15 cellular contexts compared by ENCODE assay signal in the genomic region with DNA sequence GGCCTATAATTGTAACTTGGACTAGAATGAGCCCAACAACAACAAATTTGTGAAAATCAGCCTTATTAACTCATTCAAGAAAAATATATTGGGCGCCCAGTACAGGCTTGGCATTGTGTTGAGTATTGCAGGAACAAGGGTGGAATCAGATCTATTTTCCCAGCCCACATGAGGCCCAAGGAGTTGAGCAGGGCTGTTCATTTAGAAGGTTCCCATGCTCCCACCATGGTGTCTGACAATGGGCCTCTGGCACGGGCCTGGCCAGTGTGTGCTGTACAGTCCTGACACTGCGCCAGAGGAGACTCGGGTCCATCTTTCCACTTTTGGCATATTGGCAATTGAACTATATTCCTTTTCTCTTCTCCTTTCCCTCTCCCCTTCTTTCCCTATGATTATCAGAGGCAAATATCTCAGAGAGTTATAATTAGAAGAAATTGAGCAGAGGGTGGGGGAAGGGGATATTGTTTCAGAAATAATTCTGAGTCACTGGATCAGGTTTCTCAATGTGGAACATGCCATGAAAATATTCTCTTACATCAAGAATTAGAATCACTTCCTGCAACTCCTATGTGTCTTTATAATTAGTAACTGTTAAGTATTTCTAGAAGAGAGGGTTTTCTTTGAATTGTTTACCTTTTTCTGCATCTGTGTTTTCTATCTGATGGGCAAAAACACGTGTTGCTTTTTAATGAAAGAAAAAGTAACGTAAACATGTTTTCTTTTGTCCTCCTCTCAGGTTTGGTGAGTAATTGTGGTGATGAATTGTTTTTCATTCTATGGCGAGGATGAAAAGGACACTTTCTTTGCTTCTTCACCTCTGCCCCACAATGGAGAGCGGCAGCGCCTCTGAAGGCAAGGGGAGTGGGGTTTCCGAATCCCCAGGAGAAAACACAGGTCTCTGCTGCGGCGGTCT.
DNase-seq lines count a peak whose midpoint lies in the region; ATAC-seq, FAIRE-seq and TF ChIP-seq lines count a peak whose summit lies in the region.
"Had no signal": no experiment of that assay in that cellular context is flagged by ENCODE, and none has a peak within 500 bp of the region (broad histone marks: within the 10 kb centered on the region; RNA-seq: fewer than 3 reads in every experiment).

No MANE protein-coding gene starts in this region.

- POLR2A ChIA-PET in Panc1 (lab: Charles Lee): no interaction called here

- intact Hi-C loops in Panc1 (cut with micrococcal nuclease; ENCODE audit: unreplicated experiment) (no loop called here), CD14-positive monocyte (cut with micrococcal nuclease) (no loop called here), pancreas (cut with DNase I) (no loop called here)

- H3K36me3 ChIP-seq in Panc1 (ENCODE audit: control insufficient read depth, insufficient read depth, low read length): no peaks in the 10 kb centered on the region
- no peaks in the 10 kb centered on the region for H3K36me3 ChIP-seq in pancreas
- H3K36me3 ChIP-seq: esophagus muscularis mucosa had no signal

- no peaks in the 10 kb centered on the region for H3K36me3 Mint-ChIP-seq in CD14-positive monocyte

- DNase-seq in DMS153 (lab: John Stamatoyannopoulos, UW) (peak; percentile 22), NCI-H1092 treated with DMSO at 0.1 percent for 48 hours (lab: John Stamatoyannopoulos, UW) (peak; percentile 57), Panc1 (ENCODE audit: low read depth, low spot score) (no peak), fibroblast of the aortic adventitia (ENCODE audit: low read depth) (peak; percentile 50), CD14-positive monocyte (ENCODE audit: low spot score) (no peak), cerebellar cortex (ENCODE audit: low spot score) (no peak), pancreas (no peak)
- DNase-seq: activated CD4-positive, alpha-beta T cell treated with anti-CD3 and anti-CD28 coated beads, Interleukin-2, amount 10 ng/mL, durations not matched to agents 24 days and 14 days; GF-D8; NK-92 treated with Interleukin-12 subunit alpha and Interleukin-12 subunit beta, amount 100 ng/mL, for 24 hours; stimulated activated naive CD8-positive, alpha-beta T cell treated with anti-CD3 and anti-CD28 coated beads, Interleukin-15, amount 100 ng/mL, for 72 hours; T-helper 17 cell had no signal

- no peaks in the 10 kb centered on the region for H3K9me3 Mint-ChIP-seq in CD14-positive monocyte
- H3K9me3 Mint-ChIP-seq: activated CD4-positive, alpha-beta T cell treated with anti-CD3 and anti-CD28 coated beads, Interleukin-2, amount 10 ng/mL, durations not matched to agents 24 days and 14 days; stimulated activated naive CD8-positive, alpha-beta T cell treated with anti-CD3 and anti-CD28 coated beads, Interleukin-15, amount 100 ng/mL, for 72 hours had no signal

- no peaks in the 10 kb centered on the region for H3K9me3 ChIP-seq in Panc1 (ENCODE audit: control insufficient read depth, insufficient read depth, low read depth, low read length)
- no peaks in the 10 kb centered on the region for H3K9me3 ChIP-seq in pancreas
- H3K9me3 ChIP-seq: esophagus muscularis mucosa had no signal

- no peak overlapping the region for H3K4me3 Mint-ChIP-seq in CD14-positive monocyte
- H3K4me3 Mint-ChIP-seq: activated CD4-positive, alpha-beta T cell treated with anti-CD3 and anti-CD28 coated beads, Interleukin-2, amount 10 ng/mL, durations not matched to agents 24 days and 14 days; stimulated activated naive CD8-positive, alpha-beta T cell treated with anti-CD3 and anti-CD28 coated beads, Interleukin-15, amount 100 ng/mL, for 72 hours; T-helper 17 cell had no signal

- CTCF ChIA-PET in Panc1 (lab: Charles Lee): no interaction called here

- peak overlapping the region; percentile 6; the same call in 1 of the 2 replicates for H3K27ac ChIP-seq in Panc1 (ENCODE audit: low read length)
- no peak overlapping the region for H3K27ac ChIP-seq in pancreas
- H3K27ac ChIP-seq: esophagus muscularis mucosa had no signal

- H3K4me3 ChIP-seq in Panc1 (ENCODE audit: low read depth in 2 of 2, low read length in 2 of 2) (peak overlapping the region in 1 of 2 experiments; percentile 4; a peak in 2 of 4 replicates), fibroblast of the aortic adventitia (ENCODE audit: low read depth, low read length) (no peak overlapping the region), pancreas (no peak overlapping the region)
- H3K4me3 ChIP-seq: esophagus muscularis mucosa had no signal

- TF ChIP-seq CTCF in Panc1 (IDR thresholded peaks at IDR 0.05) (no peak), fibroblast of the aortic adventitia (IDR thresholded peaks at IDR 0.05; ENCODE audit: insufficient read depth, low read length) (no peak), CD14-positive monocyte (IDR thresholded peaks at IDR 0.05) (no peak), pancreas (IDR thresholded peaks at IDR 0.05) (no peak)

- ATAC-seq in Panc1 (0 out of 2 replicates have a peak, but pooled peaks have one; percentile 6), GM18858 (IDR thresholded peaks at IDR 0.05; ENCODE audit: unreplicated experiment) (no peak), pancreas (no peak)
- ATAC-seq: stimulated activated naive CD8-positive, alpha-beta T cell treated with anti-CD3 and anti-CD28 coated beads, Interleukin-15, amount 100 ng/mL, for 72 hours; T-helper 17 cell had no signal

- in situ Hi-C loops in Panc1 (cut with HindIII; ENCODE audit: low pct_unique_long_range_greater_than_20kb, low sequenced_read_pairs): no loop called here

- H3K27ac Mint-ChIP-seq in CD14-positive monocyte: peak overlapping the region in 1 of 7 donors; percentile 40
- H3K27ac Mint-ChIP-seq: activated CD4-positive, alpha-beta T cell treated with anti-CD3 and anti-CD28 coated beads, Interleukin-2, amount 10 ng/mL, durations not matched to agents 24 days and 14 days; stimulated activated naive CD8-positive, alpha-beta T cell treated with anti-CD3 and anti-CD28 coated beads, Interleukin-15, amount 100 ng/mL, for 72 hours; T-helper 17 cell had no signal

- WGBS in pancreas, 2 donors: 82 to 86% methylated on average over 12 of the region's 12 CpGs

- peaks cover 0 to 3% (median 0%) of the 10 kb centered on the region in 3 donors for H3K27me3 Mint-ChIP-seq in CD14-positive monocyte (ENCODE audit: low read depth in 3 of 3)
- H3K27me3 Mint-ChIP-seq: activated CD4-positive, alpha-beta T cell treated with anti-CD3 and anti-CD28 coated beads, Interleukin-2, amount 10 ng/mL, durations not matched to agents 24 days and 14 days; stimulated activated naive CD8-positive, alpha-beta T cell treated with anti-CD3 and anti-CD28 coated beads, Interleukin-15, amount 100 ng/mL, for 72 hours; T-helper 17 cell had no signal

- H3K4me1 ChIP-seq in Panc1 (ENCODE audit: control insufficient read depth, insufficient read depth, low read length) (peaks cover 25% of the 10 kb centered on the region), pancreas (no peaks in the 10 kb centered on the region)
- H3K4me1 ChIP-seq: esophagus muscularis mucosa had no signal

- H3K27me3 ChIP-seq in Panc1 (ENCODE audit: control insufficient read depth, insufficient read depth, low read length) (no peaks in the 10 kb centered on the region), pancreas (no peaks in the 10 kb centered on the region)
- H3K27me3 ChIP-seq: esophagus muscularis mucosa had no signal

- BruUV-seq in Panc1 (replicated peaks; lab: Mats Ljungman, UMichigan): no TSS peak

- no peak for FAIRE-seq in pancreas (lab: Jason Lieb, UNC)
- FAIRE-seq: colon had no signal

- H3K4me1 Mint-ChIP-seq in CD14-positive monocyte: peaks cover 23% of the 10 kb centered on the region
- H3K4me1 Mint-ChIP-seq: T-helper 17 cell had no signal

Comparison
In these comparisons a context has a peak if more than half of its experiments do, and no peak if none do; other contexts are left out.
1. DNase-seq: peak in DMS153 (single experiment), NCI-H1092 treated with DMSO at 0.1 percent for 48 hours (single experiment) and fibroblast of the aortic adventitia (single experiment); none in Panc1 (single experiment), CD14-positive monocyte (single experiment), cerebellar cortex (single experiment) and pancreas (0 of 6).